ENCODE assay signal across 28 cellular contexts in the genomic region with DNA sequence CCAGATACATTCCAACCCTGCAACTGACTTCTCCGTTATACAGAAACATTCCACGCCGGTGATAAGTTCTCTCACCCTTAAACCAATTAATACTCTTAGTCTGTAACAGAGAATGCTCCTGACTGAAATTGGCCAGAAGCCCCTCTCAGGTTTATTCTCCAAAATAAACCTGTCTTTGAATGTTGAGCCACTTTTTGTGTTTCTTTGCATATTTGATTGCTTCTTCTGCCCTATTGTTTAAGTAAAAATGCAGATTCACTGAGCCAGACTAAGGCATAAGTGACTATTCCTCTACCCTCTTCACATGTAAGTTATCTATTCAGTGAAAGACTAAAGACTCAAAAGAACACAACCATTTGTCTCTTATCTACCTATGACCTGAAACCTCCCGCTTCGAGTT. TPM values are rescaled to one million over a fixed set of nuclear protein-coding genes. Genes with fewer than 3 reads are reported as not detected.
"Had no signal": no experiment of that assay in that cellular context is flagged by ENCODE, and none has a peak within 500 bp of the region (broad histone marks: within the 10 kb centered on the region; RNA-seq: fewer than 3 reads in every experiment).

No MANE protein-coding gene starts in this region.

- H3K4me1 ChIP-seq: colonic mucosa, gastrocnemius medialis had no signal

- DNase-seq: colonic mucosa; cortex of kidney; effector CD8-positive, alpha-beta T cell; effector memory CD8-positive, alpha-beta T cell; endodermal cell; erythroblast; esophagus squamous epithelium; foreskin fibroblast; foreskin melanocyte; gastrocnemius medialis; glutamatergic neuron; head of caudate nucleus; heart right ventricle; hippocampal formation; left cardiac atrium; left lung; left ventricle myocardium superior; lower lobe of right lung; mesenchymal stem cell; midbrain; naive thymus-derived CD4-positive, alpha-beta T cell had no signal

- H3K4me3 ChIP-seq: colonic mucosa, esophagus squamous epithelium, gastrocnemius medialis, heart right ventricle, left lung, lower lobe of right lung had no signal

- H3K36me3 ChIP-seq: colonic mucosa, esophagus squamous epithelium, gastrocnemius medialis, heart right ventricle, left lung, lower lobe of right lung had no signal

- H3K27ac ChIP-seq: colonic mucosa, epithelial cell of prostate, esophagus squamous epithelium, gastrocnemius medialis, heart right ventricle, left lung, lower lobe of right lung had no signal

- H3K9me3 ChIP-seq: colonic mucosa, esophagus squamous epithelium, gastrocnemius medialis, heart right ventricle, left lung, lower lobe of right lung had no signal

- H3K4me3 Mint-ChIP-seq: dendritic cell treated with granulocyte-macrophage colony-stimulating factor and Interleukin-4, amounts not matched to agents 40 ng/mL and 50 ng/mL, for 4 days; effector memory CD8-positive, alpha-beta T cell; endodermal cell; naive thymus-derived CD4-positive, alpha-beta T cell had no signal

- ATAC-seq: effector memory CD8-positive, alpha-beta T cell; esophagus mucosa; gastrocnemius medialis; heart right ventricle; left cardiac atrium; left lung; left ventricle myocardium superior; lower lobe of right lung; naive thymus-derived CD4-positive, alpha-beta T cell had no signal

- H3K9me3 Mint-ChIP-seq: dendritic cell treated with granulocyte-macrophage colony-stimulating factor and Interleukin-4, amounts not matched to agents 40 ng/mL and 50 ng/mL, for 4 days had no signal

- H3K27ac Mint-ChIP-seq: dendritic cell treated with granulocyte-macrophage colony-stimulating factor and Interleukin-4, amounts not matched to agents 40 ng/mL and 50 ng/mL, for 4 days; effector memory CD8-positive, alpha-beta T cell; endodermal cell; naive thymus-derived CD4-positive, alpha-beta T cell had no signal

RNA-seq across cellular contexts. Expression of gene AVPR1A, which starts 3.6 kb away (rescaled TPM):
- total RNA-seq: dermis microvascular lymphatic vessel endothelial cell, endodermal cell, glomerular endothelial cell, lung microvascular endothelial cell had no signal
- polyA plus RNA-seq: keratinocyte; naive thymus-derived CD4-positive, alpha-beta T cell had no signal
